8 cellular contexts compared by ENCODE assay signal in the genomic region with DNA sequence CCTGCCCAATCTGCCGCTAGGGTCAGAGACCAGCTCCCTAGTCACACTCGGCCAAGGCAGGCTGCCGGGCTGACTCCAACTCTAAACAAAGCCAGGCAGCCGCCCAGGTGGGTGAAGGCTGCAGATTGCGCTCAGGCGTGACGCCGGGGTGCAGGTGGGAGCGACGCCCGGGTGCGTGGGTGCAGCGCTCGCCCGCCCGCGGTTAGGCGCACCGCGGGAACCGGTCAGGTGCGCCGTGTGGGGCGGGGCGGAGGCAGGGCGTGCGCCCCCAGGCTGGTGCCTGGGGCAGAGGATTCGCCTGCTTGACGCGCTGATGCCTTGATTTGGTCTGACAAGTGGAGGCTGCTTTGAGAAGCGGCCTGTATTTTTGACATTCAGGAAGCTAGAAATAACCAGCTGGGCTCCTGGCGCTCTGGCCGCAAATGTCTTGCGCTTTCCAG.
DNase-seq lines count a peak whose midpoint lies in the region; ATAC-seq and TF ChIP-seq lines count a peak whose summit lies in the region.

No MANE protein-coding gene starts in this region.

- DNase-seq in GM12864 (ENCODE audit: low read depth), result peak; percentile 53
- DNase-seq in M059J (ENCODE audit: low read depth), result peak; percentile 50
- peak; percentile 24 for DNase-seq in activated T-cell treated with anti-CD3 and anti-CD28 coated beads for 24 hours (ENCODE audit: low read depth)
- DNase-seq in psoas muscle, result peak in 1 of 2 donors; percentile 44
- no peak for DNase-seq in GM03348 (ENCODE audit: low spot score)
- DNase-seq in omental fat pad (ENCODE audit: low spot score), result no peak

- TF ChIP-seq POLR2A in gastroesophageal sphincter (IDR thresholded peaks at IDR 0.05), result no peak

- H3K36me3 ChIP-seq in gastroesophageal sphincter (no peaks in the 10 kb centered on the region), psoas muscle (ENCODE audit: insufficient read depth in 1 of 2, low read depth in 1 of 2) (no peaks in the 10 kb centered on the region)

- peak overlapping the region; percentile 46 for H3K4me3 ChIP-seq in GM12864 (ENCODE audit: low read depth, low read length)
- peak overlapping the region; percentile 24 to 44 for H3K4me3 ChIP-seq in gastroesophageal sphincter
- peak overlapping the region; percentile 48 for H3K4me3 ChIP-seq in psoas muscle

- TF ChIP-seq CTCF in GM12864 (IDR thresholded peaks at IDR 0.05; ENCODE audit: low read depth, low read length, missing control alignments) (peak; percentile 27), gastroesophageal sphincter (IDR thresholded peaks at IDR 0.05) (peak in 2 of 4 experiments; percentile 12 to 27), psoas muscle (IDR thresholded peaks at IDR 0.05) (no peak), omental fat pad (IDR thresholded peaks at IDR 0.05) (no peak)

- H3K27ac ChIP-seq in gastroesophageal sphincter (peak overlapping the region in 3 of 4 donors; percentile 38 to 63 (median 59)), psoas muscle (no peak overlapping the region)

- H3K9me3 ChIP-seq in gastroesophageal sphincter, result no peaks in the 10 kb centered on the region
- H3K9me3 ChIP-seq in psoas muscle, result no peaks in the 10 kb centered on the region

- H3K4me1 ChIP-seq in gastroesophageal sphincter (peaks cover 1 to 60% (median 37%) of the 10 kb centered on the region in 3 donors), psoas muscle (peaks cover 16% of the 10 kb centered on the region)

- WGBS in gastroesophageal sphincter (ENCODE audit: low coverage in 1 of 2), 2 donors, result 15 to 25% methylated on average over 2 to 8 of the region's 34 CpGs
- 30 to 45% (median 38%) methylated on average over 34 of the region's 34 CpGs for WGBS in psoas muscle, 3 donors

- intact Hi-C loops in psoas muscle (cut with DNase I), result no loop called here

- ATAC-seq in GM21717 (IDR thresholded peaks at IDR 0.05; ENCODE audit: unreplicated experiment) (peak; percentile 74), gastroesophageal sphincter (no peak), psoas muscle (peak; percentile 65 to 76 (median 70)), omental fat pad (ENCODE audit: low FRiP score) (no peak)

- H3K27me3 ChIP-seq in gastroesophageal sphincter (no peaks in the 10 kb centered on the region), psoas muscle (ENCODE audit: insufficient read depth in 3 of 3, low read length in 2 of 3) (no peaks in the 10 kb centered on the region)

- no peak for TF ChIP-seq EP300 in gastroesophageal sphincter (IDR thresholded peaks at IDR 0.05)

Comparison
In these comparisons a context has a peak if more than half of its experiments do, and no peak if none do; other contexts are left out.
1. DNase-seq: peak in GM12864 (single experiment), M059J (single experiment) and activated T-cell treated with anti-CD3 and anti-CD28 coated beads for 24 hours (single experiment); none in GM03348 (single experiment) and omental fat pad (single experiment).
2. ATAC-seq: peak in GM21717 (single experiment) and psoas muscle (4 of 4); none in gastroesophageal sphincter (single experiment) and omental fat pad (single experiment).
3. Peak in every context shown above with its lines, with median percentiles within 50 percentile points of each other: H3K4me3 ChIP-seq.